8 cellular contexts compared by ENCODE assay signal in genomic region chr1:153535664-153536585, GRCh38. TPM values are rescaled to one million over a fixed set of nuclear protein-coding genes. Genes with fewer than 3 reads are reported as not detected.
DNase-seq lines count a peak whose midpoint lies in the region; ATAC-seq and TF ChIP-seq lines count a peak whose summit lies in the region.

S100A6 (minus strand) TSS chr1:153535991; CDS start chr1:153535339, 652 bp downstream.

- peak within 1 kb of the TSS; percentile 53 for H3K4me3 ChIP-seq in HUES48 (ENCODE audit: low read depth, low read length)

- peaks cover 36% of the 10 kb centered on the region for H3K27me3 ChIP-seq in HUES48 (ENCODE audit: control insufficient read depth, insufficient read depth, low read length)

- H3K4me3 Mint-ChIP-seq in activated naive CD8-positive, alpha-beta T cell treated with anti-CD3 and anti-CD28 coated beads for 36 hours = peak within 1 kb of the TSS; percentile 93

- no peaks in the 10 kb centered on the region for H3K9me3 Mint-ChIP-seq in activated naive CD8-positive, alpha-beta T cell treated with anti-CD3 and anti-CD28 coated beads for 36 hours

- TF ChIP-seq CTCF in subcutaneous adipose tissue (IDR thresholded peaks at IDR 0.05; ENCODE audit: low read depth) = no peak

- H3K27ac ChIP-seq in HUES48 (ENCODE audit: low read depth, low read length) = no peak within 1 kb of the TSS

- peaks cover 29% of the 10 kb centered on the region for H3K4me1 ChIP-seq in HUES48 (ENCODE audit: control insufficient read depth, insufficient read depth, low read length)

- no peaks in the 10 kb centered on the region for H3K36me3 ChIP-seq in HUES48 (ENCODE audit: control insufficient read depth, insufficient read depth, low read length)

- DNase-seq in DMS79 treated with DMSO at 0.1 percent for 48 hours (lab: John Stamatoyannopoulos, UW) (peak; percentile 76), SW480 (ENCODE audit: low spot score) (peak; percentile 92), globus pallidus (ENCODE audit: low spot score) (peak; percentile 64), occipital lobe (lab: John Stamatoyannopoulos, UW) (peak; percentile 62)
- DNase-seq in activated naive CD8-positive, alpha-beta T cell treated with anti-CD3 and anti-CD28 coated beads for 36 hours = peak; percentile 84

- H3K27me3 Mint-ChIP-seq in activated naive CD8-positive, alpha-beta T cell treated with anti-CD3 and anti-CD28 coated beads for 36 hours = no peaks in the 10 kb centered on the region

- peaks cover 68% of the 10 kb centered on the region for H3K4me1 Mint-ChIP-seq in activated naive CD8-positive, alpha-beta T cell treated with anti-CD3 and anti-CD28 coated beads for 36 hours

- no peaks in the 10 kb centered on the region for H3K9me3 ChIP-seq in HUES48 (ENCODE audit: control insufficient read depth, insufficient read depth, low read length)

- H3K36me3 Mint-ChIP-seq in activated naive CD8-positive, alpha-beta T cell treated with anti-CD3 and anti-CD28 coated beads for 36 hours = peaks cover 19% of the 10 kb centered on the region

- no peak for ATAC-seq in GM18873 (IDR thresholded peaks at IDR 0.05; ENCODE audit: low FRiP score, unreplicated experiment)

- H3K9ac ChIP-seq in HUES48 (ENCODE audit: low read depth, low read length) = no peak within 1 kb of the TSS

- peak within 1 kb of the TSS; percentile 99 for H3K27ac Mint-ChIP-seq in activated naive CD8-positive, alpha-beta T cell treated with anti-CD3 and anti-CD28 coated beads for 36 hours

RNA-seq across cellular contexts. Expression of gene S100A6, which starts in this region (rescaled TPM):
- 100 to 1,000 TPM; 144 to 155 TPM for total RNA-seq in activated naive CD8-positive, alpha-beta T cell treated with anti-CD3 and anti-CD28 coated beads for 36 hours
- total RNA-seq in occipital lobe (9.2 TPM), subcutaneous adipose tissue (1,000 to 10,000 TPM in 2 of 4 donors, 100 to 1,000 TPM in 2; 538 to 1,309 (median 968) TPM)

Comparison
In these comparisons a context has a peak if more than half of its experiments do, and no peak if none do; other contexts are left out.
1. RNA of gene S100A6 (total RNA-seq): 538 to 1,309 TPM in subcutaneous adipose tissue and 144 to 155 TPM in activated naive CD8-positive, alpha-beta T cell treated with anti-CD3 and anti-CD28 coated beads for 36 hours; 9.2 TPM in occipital lobe (single experiment); every median in the first group is over 10 times any median in the second.
2. Peak in every context shown above with its lines, with median percentiles within 50 percentile points of each other: DNase-seq.